ENCODE assay signal across 8 cellular contexts in the genomic region with DNA sequence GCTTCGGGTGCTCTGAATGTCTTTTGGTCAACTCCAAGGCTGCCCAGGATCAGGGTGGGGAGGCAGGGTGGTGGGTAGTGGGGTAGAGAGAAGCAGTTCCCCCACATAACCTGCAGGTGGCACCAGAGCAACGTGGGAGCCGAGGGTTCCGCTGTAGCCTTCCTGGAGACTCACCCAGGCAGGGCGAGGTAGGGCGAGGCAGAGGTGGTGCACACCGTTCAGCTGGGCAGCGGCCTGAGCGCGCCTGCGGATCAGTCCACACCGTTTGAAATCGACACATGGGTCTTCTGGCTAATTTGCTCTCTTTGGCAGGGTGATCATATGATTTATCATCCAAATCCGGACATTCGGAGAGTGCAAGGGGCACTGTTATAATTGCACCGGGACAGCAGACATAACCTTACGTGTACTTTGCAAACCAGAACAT. TPM values are rescaled to one million over a fixed set of nuclear protein-coding genes. Genes with fewer than 3 reads are reported as not detected.
DNase-seq lines count a peak whose midpoint lies in the region; ATAC-seq and TF ChIP-seq lines count a peak whose summit lies in the region.

No MANE protein-coding gene starts in this region.

- no peak overlapping the region for H3K4me3 Mint-ChIP-seq in activated T-cell treated with anti-CD3 and anti-CD28 coated beads, Interleukin-2, amount 50 U/mL, for 24 hours
- no peak overlapping the region for H3K4me3 Mint-ChIP-seq in natural killer cell treated with Interleukin-12 subunit alpha and Interleukin-12 subunit beta and Interleukin-15 and Interleukin-18, amount 100 ng/mL, for 72 hours
- peak overlapping the region; percentile 58 to 75 for H3K4me3 Mint-ChIP-seq in stimulated activated naive B cell treated with anti-CD40 and anti-IgM and Interleukin-4, amounts not matched to agents 10 μg/mL and 1 μg/mL and 100 μg/mL, for 72 hours

- H3K79me2 ChIP-seq in PC-9 (ENCODE audit: low read depth) (no peaks in the 10 kb centered on the region), fibroblast of lung (ENCODE audit: control insufficient read depth, insufficient read depth, low read length) (no peaks in the 10 kb centered on the region)

- intact Hi-C loops in PC-9 (cut with micrococcal nuclease; ENCODE audit: unreplicated experiment), result loop anchor here (1.0 to 2.0 kb wide), 3 partner anchors 142 to 199 kb away; no protein-coding TSS in a partner anchor

- no peaks in the 10 kb centered on the region; the same call in 1 of the 2 replicates for H3F3A ChIP-seq in PC-9 (ENCODE audit: insufficient read depth, low read depth)

- H4K20me1 ChIP-seq in PC-9 (ENCODE audit: insufficient read depth), result no peaks in the 10 kb centered on the region
- H4K20me1 ChIP-seq in fibroblast of lung (ENCODE audit: control insufficient read depth, extremely low read depth, insufficient read depth, low read length), result no peaks in the 10 kb centered on the region

- ATAC-seq in GM19372 (IDR thresholded peaks at IDR 0.05; ENCODE audit: low read depth, unreplicated experiment), result peak; percentile 78
- ATAC-seq in HG03520 (IDR thresholded peaks at IDR 0.05; ENCODE audit: unreplicated experiment), result peak; percentile 86
- ATAC-seq in natural killer cell treated with Interleukin-12 subunit alpha and Interleukin-12 subunit beta and Interleukin-15 and Interleukin-18, amount 100 ng/mL, for 72 hours, result peak; percentile 97 to 98
- ATAC-seq in stimulated activated naive B cell treated with anti-CD40 and anti-IgM and Interleukin-4, amounts not matched to agents 10 μg/mL and 1 μg/mL and 100 μg/mL, for 72 hours (replicated peaks), result peak; percentile 100

- H3K27me3 ChIP-seq in PC-9 (ENCODE audit: insufficient read depth, low read depth), result no peaks in the 10 kb centered on the region
- H3K27me3 ChIP-seq in fibroblast of lung (ENCODE audit: control insufficient read depth, insufficient read depth, low read length), result peaks cover 7% of the 10 kb centered on the region

- H3K27me3 Mint-ChIP-seq in activated T-cell treated with anti-CD3 and anti-CD28 coated beads, Interleukin-2, amount 50 U/mL, for 24 hours, result peaks cover 13% of the 10 kb centered on the region
- peaks cover 8 to 22% of the 10 kb centered on the region in 2 donors for H3K27me3 Mint-ChIP-seq in natural killer cell treated with Interleukin-12 subunit alpha and Interleukin-12 subunit beta and Interleukin-15 and Interleukin-18, amount 100 ng/mL, for 72 hours
- H3K27me3 Mint-ChIP-seq in stimulated activated naive B cell treated with anti-CD40 and anti-IgM and Interleukin-4, amounts not matched to agents 10 μg/mL and 1 μg/mL and 100 μg/mL, for 72 hours, result peaks cover 6 to 16% of the 10 kb centered on the region in 2 donors

- H3K4me1 ChIP-seq in PC-9 (replicated peaks; ENCODE audit: insufficient read depth), result no peaks in the 10 kb centered on the region
- no peaks in the 10 kb centered on the region for H3K4me1 ChIP-seq in fibroblast of lung (ENCODE audit: control insufficient read depth, extremely low read depth, insufficient read depth, low read length)

- H3K9ac ChIP-seq in fibroblast of lung (ENCODE audit: insufficient read depth, low read length), result no peak overlapping the region

- no peaks in the 10 kb centered on the region for H3K36me3 Mint-ChIP-seq in activated T-cell treated with anti-CD3 and anti-CD28 coated beads, Interleukin-2, amount 50 U/mL, for 24 hours (ENCODE audit: low read depth)
- no peaks in the 10 kb centered on the region for H3K36me3 Mint-ChIP-seq in natural killer cell treated with Interleukin-12 subunit alpha and Interleukin-12 subunit beta and Interleukin-15 and Interleukin-18, amount 100 ng/mL, for 72 hours
- no peaks in the 10 kb centered on the region for H3K36me3 Mint-ChIP-seq in stimulated activated naive B cell treated with anti-CD40 and anti-IgM and Interleukin-4, amounts not matched to agents 10 μg/mL and 1 μg/mL and 100 μg/mL, for 72 hours

- no peaks in the 10 kb centered on the region for H3K9me3 Mint-ChIP-seq in activated T-cell treated with anti-CD3 and anti-CD28 coated beads, Interleukin-2, amount 50 U/mL, for 24 hours
- no peaks in the 10 kb centered on the region for H3K9me3 Mint-ChIP-seq in natural killer cell treated with Interleukin-12 subunit alpha and Interleukin-12 subunit beta and Interleukin-15 and Interleukin-18, amount 100 ng/mL, for 72 hours
- H3K9me3 Mint-ChIP-seq in stimulated activated naive B cell treated with anti-CD40 and anti-IgM and Interleukin-4, amounts not matched to agents 10 μg/mL and 1 μg/mL and 100 μg/mL, for 72 hours, result peaks cover 0 to 2% of the 10 kb centered on the region in 2 donors

- H3K36me3 ChIP-seq in PC-9 (ENCODE audit: low read depth) (no peaks in the 10 kb centered on the region), fibroblast of lung (ENCODE audit: control insufficient read depth, insufficient read depth, low read length) (no peaks in the 10 kb centered on the region)

- CTCF ChIA-PET in PC-9 (lab: Charles Lee), result interaction anchor here (0.6 to 1.5 kb wide), 4 partner anchors 78 to 642 kb away, joined by 4 to 5 read pairs (median 5); no protein-coding TSS in a partner anchor

- no peak overlapping the region for H3K27ac ChIP-seq in C4-2B
- H3K27ac ChIP-seq in PC-9, result no peak overlapping the region
- H3K27ac ChIP-seq in fibroblast of lung (ENCODE audit: insufficient read depth, low read length), result no peak overlapping the region

- H3K4me2 ChIP-seq in PC-9, result peak overlapping the region; percentile 38; the same call in 1 of the 2 replicates
- peak overlapping the region; percentile 82 for H3K4me2 ChIP-seq in fibroblast of lung (ENCODE audit: extremely low read depth, insufficient read depth, low read length)

- DNase-seq in PC-9 (peak in 1 of 2 experiments; percentile 72), fibroblast of lung (ENCODE audit: low read depth in 2 of 2) (peak; percentile 39 to 54)
- DNase-seq in activated T-cell treated with anti-CD3 and anti-CD28 coated beads, Interleukin-2, amount 50 U/mL, for 24 hours, result peak; percentile 84
- DNase-seq in natural killer cell treated with Interleukin-12 subunit alpha and Interleukin-12 subunit beta and Interleukin-15 and Interleukin-18, amount 100 ng/mL, for 72 hours (ENCODE audit: low spot score), result peak; percentile 82
- DNase-seq in stimulated activated naive B cell treated with anti-CD40 and anti-IgM and Interleukin-4, amounts not matched to agents 10 μg/mL and 1 μg/mL and 100 μg/mL, for 72 hours, result peak; percentile 60

- no peak overlapping the region for H3K27ac Mint-ChIP-seq in activated T-cell treated with anti-CD3 and anti-CD28 coated beads, Interleukin-2, amount 50 U/mL, for 24 hours
- H3K27ac Mint-ChIP-seq in natural killer cell treated with Interleukin-12 subunit alpha and Interleukin-12 subunit beta and Interleukin-15 and Interleukin-18, amount 100 ng/mL, for 72 hours, result no peak overlapping the region
- H3K27ac Mint-ChIP-seq in stimulated activated naive B cell treated with anti-CD40 and anti-IgM and Interleukin-4, amounts not matched to agents 10 μg/mL and 1 μg/mL and 100 μg/mL, for 72 hours, result no peak overlapping the region

- peaks cover 3% of the 10 kb centered on the region for H3K4me1 Mint-ChIP-seq in activated T-cell treated with anti-CD3 and anti-CD28 coated beads, Interleukin-2, amount 50 U/mL, for 24 hours (ENCODE audit: low read depth)
- peaks cover 3 to 10% of the 10 kb centered on the region in 2 donors for H3K4me1 Mint-ChIP-seq in natural killer cell treated with Interleukin-12 subunit alpha and Interleukin-12 subunit beta and Interleukin-15 and Interleukin-18, amount 100 ng/mL, for 72 hours (ENCODE audit: low read depth in 2 of 2)
- peaks cover 4 to 6% of the 10 kb centered on the region in 2 donors for H3K4me1 Mint-ChIP-seq in stimulated activated naive B cell treated with anti-CD40 and anti-IgM and Interleukin-4, amounts not matched to agents 10 μg/mL and 1 μg/mL and 100 μg/mL, for 72 hours

- H3K4me3 ChIP-seq in PC-9 (no peak overlapping the region), fibroblast of lung (replicated peaks in 1 of 4; ENCODE audit: control extremely low read depth in 1 of 4, insufficient read depth in 1 of 4, low read depth in 3 of 4, low read length in 4 of 4) (peak overlapping the region in 2 of 4 experiments; percentile 25 to 36)

- H2AFZ ChIP-seq in PC-9 (no peak overlapping the region), fibroblast of lung (ENCODE audit: low read length) (peak overlapping the region; percentile 69)

- no TSS peak for BruUV-seq in PC-9 (replicated peaks; lab: Mats Ljungman, UMichigan)

- POLR2A ChIA-PET in PC-9 (lab: Charles Lee; ENCODE audit: unreplicated experiment), result no interaction called here

- no peaks in the 10 kb centered on the region for H3K9me2 ChIP-seq in PC-9 (ENCODE audit: insufficient read depth)

- H3K9me3 ChIP-seq in PC-9 (ENCODE audit: insufficient read depth, low read depth) (no peaks in the 10 kb centered on the region), fibroblast of lung (ENCODE audit: control insufficient read depth, insufficient read depth, low read depth, low read length) (no peaks in the 10 kb centered on the region)

- peak; percentile 96 for TF ChIP-seq CTCF in C4-2B (conservative IDR thresholded peaks at IDR 0.05)
- peak; percentile 87 for TF ChIP-seq CTCF in PC-9 (conservative IDR thresholded peaks at IDR 0.05)
- TF ChIP-seq CTCF in fibroblast of lung (conservative IDR thresholded peaks at IDR 0.05 in 1 of 2, IDR thresholded peaks at IDR 0.05 in 1 of 2; ENCODE audit: low read depth in 1 of 2, low read length in 2 of 2), result peak; percentile 93 to 98

RNA-seq across cellular contexts. Expression of a gene that starts 41.4 kb away (rescaled TPM):
- total RNA-seq in PC-9 (2021) (14.3 and 16.4 TPM in 2 replicates), fibroblast of lung (15.7 and 20.0 TPM in 2 replicates)
- 16.9 and 52.6 TPM in 2 replicates for polyA plus RNA-seq in fibroblast of lung
- polyA plus RNA-seq in fibroblast of lung (2012), result 10.4 and 26.6 TPM in 2 replicates
- polyA minus RNA-seq in fibroblast of lung (ENCODE audit: low replicate concordance), result 9.6 and 20.6 TPM in 2 replicates
- 100 to 1,000 TPM; 239 to 355 TPM for total RNA-seq in natural killer cell treated with Interleukin-12 subunit alpha and Interleukin-12 subunit beta and Interleukin-15 and Interleukin-18, amount 100 ng/mL, for 72 hours

RNA-seq across cellular contexts. Expression of a gene that starts 43.5 kb away (rescaled TPM):
- 18.5 and 23.2 TPM in 2 replicates for total RNA-seq in PC-9 (2021)
- total RNA-seq in fibroblast of lung, result 11.9 and 12.1 TPM in 2 replicates
- 12.3 and 14.3 TPM in 2 replicates for polyA plus RNA-seq in fibroblast of lung
- polyA plus RNA-seq in fibroblast of lung (2012), result 7.8 and 8.0 TPM in 2 replicates
- polyA minus RNA-seq in fibroblast of lung (ENCODE audit: low replicate concordance), result 5.7 and 11.2 TPM in 2 replicates
- total RNA-seq in natural killer cell treated with Interleukin-12 subunit alpha and Interleukin-12 subunit beta and Interleukin-15 and Interleukin-18, amount 100 ng/mL, for 72 hours, result 10 to 100 TPM; 30.1 to 50.3 TPM

Comparison
In these comparisons a context has a peak if more than half of its experiments do, and no peak if none do; other contexts are left out.
1. H3K4me3 Mint-ChIP-seq: peak in stimulated activated naive B cell treated with anti-CD40 and anti-IgM and Interleukin-4, amounts not matched to agents 10 μg/mL and 1 μg/mL and 100 μg/mL, for 72 hours (2 of 2); none in activated T-cell treated with anti-CD3 and anti-CD28 coated beads, Interleukin-2, amount 50 U/mL, for 24 hours (single experiment) and natural killer cell treated with Interleukin-12 subunit alpha and Interleukin-12 subunit beta and Interleukin-15 and Interleukin-18, amount 100 ng/mL, for 72 hours (single experiment).
2. RNA of a gene that starts 41.4 kb away (total RNA-seq): 239 to 355 TPM in natural killer cell treated with Interleukin-12 subunit alpha and Interleukin-12 subunit beta and Interleukin-15 and Interleukin-18, amount 100 ng/mL, for 72 hours; 15.7 to 20.0 TPM in fibroblast of lung and 14.3 to 16.4 TPM in PC-9; every median in the first group is over 10 times any median in the second.
3. Peak in every context shown above with its lines, with median percentiles within 50 percentile points of each other: CTCF ChIP-seq and ATAC-seq.